19 cellular contexts compared by ENCODE assay signal in genomic region chr2:158395166-158395565, GRCh38.
DNase-seq lines count a peak whose midpoint lies in the region; ATAC-seq, FAIRE-seq and TF ChIP-seq lines count a peak whose summit lies in the region.
"Had no signal": no experiment of that assay in that cellular context is flagged by ENCODE, and none has a peak within 500 bp of the region (broad histone marks: within the 10 kb centered on the region; RNA-seq: fewer than 3 reads in every experiment).

No MANE protein-coding gene starts in this region.

- H3K27me3 ChIP-seq in K562 (ENCODE audit: control insufficient read depth in 2 of 2, insufficient read depth in 2 of 2, low read length in 2 of 2) = no peaks in the 10 kb centered on the region
- H3K27me3 ChIP-seq in Peyer's patch = no peaks in the 10 kb centered on the region
- no peaks in the 10 kb centered on the region for H3K27me3 ChIP-seq in upper lobe of left lung

- no peak for FAIRE-seq in K562 (lab: Jason Lieb, UNC)
- FAIRE-seq: colon, endothelial cell of umbilical vein, GM19239 had no signal

- H3K4me1 ChIP-seq in K562 (replicated peaks in 1 of 2; ENCODE audit: control insufficient read depth in 2 of 2, insufficient read depth in 2 of 2, low read length in 2 of 2) (no peaks in the 10 kb centered on the region), Peyer's patch (no peaks in the 10 kb centered on the region), upper lobe of left lung (no peaks in the 10 kb centered on the region)

- TF ChIP-seq CTCF in HFFc6 (IDR thresholded peaks at IDR 0.05) (no peak), K562 (IDR thresholded peaks at IDR 0.05 in 2 of 3, conservative IDR thresholded peaks at IDR 0.05 in 1 of 3; ENCODE audit: insufficient read depth in 2 of 3, low read depth in 1 of 3, low read length in 3 of 3) (no peak), mesothelial cell of epicardium (IDR thresholded peaks at IDR 0.05; ENCODE audit: unreplicated experiment) (no peak), Peyer's patch (IDR thresholded peaks at IDR 0.05) (no peak), upper lobe of left lung (IDR thresholded peaks at IDR 0.05) (no peak)

- TF ChIP-seq EP300 in K562 (IDR thresholded peaks at IDR 0.05; ENCODE audit: low read length) = no peak
- no peak for TF ChIP-seq EP300 in upper lobe of left lung (IDR thresholded peaks at IDR 0.05)

- intact Hi-C loops in K562 (cut with micrococcal nuclease) = no loop called here

- in situ Hi-C loops in ACHN (cut with HindIII; ENCODE audit: low pct_ligation_motif_present, low pct_unique_long_range_greater_than_20kb, low sequenced_read_pairs) = no loop called here
- in situ Hi-C loops in K562 (cut with MboI) = no loop called here

- WGBS in K562 (ENCODE audit: insufficient coverage, low coverage, missing lambda C conversion rate) = 0% methylated on average over 1 of the region's 1 CpG
- 42 to 55% methylated on average over 1 of the region's 1 CpG for WGBS in upper lobe of left lung, 2 donors

- 0 out of 2 replicates have a peak overlapping the region, but pooled peaks have one; percentile 1 for H3K27ac Mint-ChIP-seq in HFFc6
- peak overlapping the region; percentile 68 for H3K27ac Mint-ChIP-seq in mesothelial cell of epicardium
- H3K27ac Mint-ChIP-seq: immature natural killer cell; stimulated activated naive B cell treated with anti-CD40 and anti-IgM and Interleukin-4, amounts not matched to agents 10 μg/mL and 1 μg/mL and 100 μg/mL, for 72 hours; type B pancreatic cell had no signal

- H3K36me3 ChIP-seq in K562 (ENCODE audit: control insufficient read depth, insufficient read depth, low read length) (no peaks in the 10 kb centered on the region), Peyer's patch (no peaks in the 10 kb centered on the region), upper lobe of left lung (no peaks in the 10 kb centered on the region)

- DNase-seq in ACHN = peak; percentile 50
- no peak for DNase-seq in HFFc6
- no peak for DNase-seq in K562 (ENCODE audit: extremely low read depth in 1 of 4, low spot score in 3 of 4)
- DNase-seq in mesothelial cell of epicardium (ENCODE audit: low spot score in 2 of 2, unreplicated experiment in 2 of 2) = no peak
- no peak for DNase-seq in Peyer's patch
- no peak for DNase-seq in upper lobe of left lung
- DNase-seq: activated CD4-positive, alpha-beta T cell treated with anti-CD3 and anti-CD28 coated beads, Interleukin-2, amount 50 U/mL, for 1 hour; activated T-cell treated with anti-CD3 and anti-CD28 coated beads, Interleukin-2, amount 50 U/mL, for 48 hours; immature natural killer cell; NCI-H1436 treated with DMSO at 0.1 percent for 48 hours; NCI-H510A; nucleus accumbens; stimulated activated naive B cell treated with anti-CD40 and anti-IgM and Interleukin-4, amounts not matched to agents 10 μg/mL and 1 μg/mL and 100 μg/mL, for 72 hours had no signal

- no peaks in the 10 kb centered on the region for H3K9me3 ChIP-seq in K562 (replicated peaks; ENCODE audit: control insufficient read depth, insufficient read depth, low read depth, low read length)
- H3K9me3 ChIP-seq in Peyer's patch = peaks cover 0 to under 1% (median 0%) of the 10 kb centered on the region in 4 donors
- no peaks in the 10 kb centered on the region for H3K9me3 ChIP-seq in upper lobe of left lung

- no peaks in the 10 kb centered on the region for H3K9me1 ChIP-seq in K562 (ENCODE audit: control insufficient read depth, insufficient read depth, low read length)

- H3K27me3 Mint-ChIP-seq in HFFc6 (ENCODE audit: insufficient read depth) = peaks cover 7% of the 10 kb centered on the region; the same call in 1 of the 2 replicates
- H3K27me3 Mint-ChIP-seq in mesothelial cell of epicardium (ENCODE audit: low read depth) = no peaks in the 10 kb centered on the region
- H3K27me3 Mint-ChIP-seq: type B pancreatic cell had no signal

- no peaks in the 10 kb centered on the region for H3K79me2 ChIP-seq in K562 (ENCODE audit: control insufficient read depth, insufficient read depth, low read length)

- H3K9ac ChIP-seq in K562 (ENCODE audit: insufficient read depth in 1 of 2, low read depth in 2 of 2, low read length in 2 of 2) = no peak overlapping the region

- no peak for TF ChIP-seq POLR2A in K562 (conservative IDR thresholded peaks at IDR 0.05)
- TF ChIP-seq POLR2A in Peyer's patch (IDR thresholded peaks at IDR 0.05) = no peak
- no peak for TF ChIP-seq POLR2A in upper lobe of left lung (IDR thresholded peaks at IDR 0.05)

- no peak overlapping the region for H3K4me2 ChIP-seq in K562 (ENCODE audit: insufficient read depth, low read length)

- H3K4me1 Mint-ChIP-seq in HFFc6 (ENCODE audit: low read depth) = peaks cover 28% of the 10 kb centered on the region
- peaks cover 15% of the 10 kb centered on the region for H3K4me1 Mint-ChIP-seq in mesothelial cell of epicardium

- no TSS peak for BruUV-seq in K562 (replicated peaks; lab: Mats Ljungman, UMichigan)

- TF ChIP-seq RAD21 in K562 (CRISPR knock-in tag; conservative IDR thresholded peaks at IDR 0.05 in 1 of 2, IDR thresholded peaks at IDR 0.05 in 1 of 2) = no peak

- peak overlapping the region; percentile 36; the same call in 1 of the 2 replicates for H3K4me3 Mint-ChIP-seq in HFFc6
- H3K4me3 Mint-ChIP-seq in mesothelial cell of epicardium = no peak overlapping the region
- H3K4me3 Mint-ChIP-seq: immature natural killer cell; stimulated activated naive B cell treated with anti-CD40 and anti-IgM and Interleukin-4, amounts not matched to agents 10 μg/mL and 1 μg/mL and 100 μg/mL, for 72 hours; type B pancreatic cell had no signal

- H3K36me3 Mint-ChIP-seq in HFFc6 (ENCODE audit: low read depth) (peaks cover 6% of the 10 kb centered on the region; the same call in 1 of the 2 replicates), mesothelial cell of epicardium (no peaks in the 10 kb centered on the region)
- H3K36me3 Mint-ChIP-seq: immature natural killer cell; stimulated activated naive B cell treated with anti-CD40 and anti-IgM and Interleukin-4, amounts not matched to agents 10 μg/mL and 1 μg/mL and 100 μg/mL, for 72 hours; type B pancreatic cell had no signal

- no peak overlapping the region for H3K27ac ChIP-seq in K562 (ENCODE audit: extremely low read depth, low read depth, low read length)
- H3K27ac ChIP-seq in Peyer's patch = no peak overlapping the region
- H3K27ac ChIP-seq in upper lobe of left lung = no peak overlapping the region

- no peak overlapping the region for H3K4me3 ChIP-seq in K562
- no peak overlapping the region for H3K4me3 ChIP-seq in Peyer's patch
- no peak overlapping the region for H3K4me3 ChIP-seq in upper lobe of left lung

- POLR2A ChIA-PET in K562 (lab: Yijun Ruan, JAX) = no interaction called here

- H3K9me3 Mint-ChIP-seq in HFFc6 (peaks cover 7% of the 10 kb centered on the region), mesothelial cell of epicardium (peaks cover 18% of the 10 kb centered on the region)
- H3K9me3 Mint-ChIP-seq: type B pancreatic cell had no signal

- no peaks in the 10 kb centered on the region for H4K20me1 ChIP-seq in K562 (replicated peaks; ENCODE audit: control insufficient read depth, insufficient read depth, low read length)

- H2AFZ ChIP-seq in K562 (ENCODE audit: low read depth, low read length) = no peak overlapping the region

- CTCF ChIA-PET in K562 (lab: Yijun Ruan, JAX; ENCODE audit: low intra/inter-chr PET ratio) = no interaction called here

- ATAC-seq in K562 = no peak
- no peak for ATAC-seq in HG02623 (IDR thresholded peaks at IDR 0.05; ENCODE audit: unreplicated experiment)
- ATAC-seq in GM18502 (IDR thresholded peaks at IDR 0.05; ENCODE audit: poor library complexity, unreplicated experiment) = no peak
- no peak for ATAC-seq in upper lobe of left lung (ENCODE audit: low FRiP score in 2 of 2)
- ATAC-seq: stimulated activated naive B cell treated with anti-CD40 and anti-IgM and Interleukin-4, amounts not matched to agents 10 μg/mL and 1 μg/mL and 100 μg/mL, for 72 hours had no signal

TF ChIP-seq in K562, 482 proteins besides CTCF, POLR2A, EP300 and RAD21:
- no peak for TF ChIP-seq ATF6 (CRISPR knock-in tag; IDR thresholded peaks at IDR 0.05)
- TF ChIP-seq SPI1 (IDR thresholded peaks at IDR 0.05; ENCODE audit: borderline replicate concordance, low read depth, low read length) = peak; percentile 19; the same call in 1 of the 2 replicates
